ENCODE assay signal across 8 cellular contexts in the genomic region with DNA sequence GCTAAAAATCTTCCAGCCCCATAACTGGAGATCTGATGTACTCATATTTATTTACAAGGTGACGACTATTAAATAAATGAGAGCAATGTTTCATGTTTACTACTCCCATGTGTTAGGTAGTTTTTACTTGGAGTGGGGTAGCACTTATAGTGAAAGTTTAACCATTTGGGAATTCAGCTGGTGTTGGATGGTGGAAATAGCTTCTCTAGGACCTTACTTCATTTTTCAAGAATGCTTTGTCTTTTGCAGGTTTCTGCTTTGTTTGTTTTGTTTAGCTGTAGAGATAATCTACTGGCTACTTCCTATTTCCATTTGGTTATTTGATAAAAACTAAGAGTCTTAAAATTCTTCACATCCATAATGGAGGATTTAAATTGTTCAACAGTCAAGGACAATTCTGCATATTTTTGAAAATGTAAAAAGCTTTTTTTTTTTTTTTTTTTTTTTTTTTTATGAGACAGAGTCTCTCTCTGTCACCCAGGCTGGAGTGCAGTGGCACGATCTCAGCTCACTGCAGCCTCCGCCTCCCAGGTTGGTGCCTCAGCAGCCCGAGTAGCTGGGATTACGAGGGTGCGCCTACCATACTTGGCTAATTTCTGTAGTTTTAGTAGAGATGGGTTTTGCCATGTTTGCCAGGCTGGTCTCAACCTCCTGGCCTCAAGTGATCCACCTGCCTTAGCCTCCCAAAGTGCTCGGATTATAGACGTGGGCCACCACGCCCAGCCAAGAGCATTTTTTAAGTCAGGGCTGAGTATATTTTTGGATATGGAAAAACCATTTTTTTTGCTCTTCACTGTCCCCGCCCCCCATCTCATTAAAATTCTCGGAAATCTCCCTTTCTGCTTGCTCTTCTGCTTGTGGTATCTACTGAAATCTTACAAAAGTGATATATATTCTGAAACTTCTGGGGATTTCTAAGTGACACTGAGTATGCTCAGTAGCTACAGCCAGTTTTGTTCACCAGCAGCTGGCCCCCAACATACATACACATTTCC. TPM values are rescaled to one million over a fixed set of nuclear protein-coding genes. Genes with fewer than 3 reads are reported as not detected.
DNase-seq lines count a peak whose midpoint lies in the region; ATAC-seq and TF ChIP-seq lines count a peak whose summit lies in the region.

No MANE protein-coding gene starts in this region.

- peaks cover 60% of the 10 kb centered on the region for H3K4me1 Mint-ChIP-seq in activated CD4-positive, alpha-beta T cell treated with anti-CD3 and anti-CD28 coated beads for 36 hours
- H3K4me1 Mint-ChIP-seq in endothelial cell (ENCODE audit: unreplicated experiment), result peaks cover 4% of the 10 kb centered on the region
- H3K4me1 Mint-ChIP-seq in Calu3 (ENCODE audit: low read depth, unreplicated experiment), result no peaks in the 10 kb centered on the region

- peak overlapping the region; percentile 68 for H3K4me3 ChIP-seq in psoas muscle

- TF ChIP-seq CTCF in endothelial cell (IDR thresholded peaks at IDR 0.05; ENCODE audit: unreplicated experiment) (no peak), psoas muscle (IDR thresholded peaks at IDR 0.05) (no peak), Calu3 (IDR thresholded peaks at IDR 0.05; ENCODE audit: unreplicated experiment) (no peak)

- peak overlapping the region; percentile 36 for H3K27ac ChIP-seq in psoas muscle

- H3K27me3 ChIP-seq in psoas muscle (ENCODE audit: insufficient read depth in 3 of 3, low read length in 2 of 3), result no peaks in the 10 kb centered on the region

- H3K27ac Mint-ChIP-seq in activated CD4-positive, alpha-beta T cell treated with anti-CD3 and anti-CD28 coated beads for 36 hours, result no peak overlapping the region
- H3K27ac Mint-ChIP-seq in endothelial cell (ENCODE audit: unreplicated experiment) (peak overlapping the region; percentile 69), Calu3 (ENCODE audit: unreplicated experiment) (no peak overlapping the region)

- H3K4me3 Mint-ChIP-seq in activated CD4-positive, alpha-beta T cell treated with anti-CD3 and anti-CD28 coated beads for 36 hours, result no peak overlapping the region
- peak overlapping the region; percentile 54 for H3K4me3 Mint-ChIP-seq in endothelial cell (ENCODE audit: unreplicated experiment)
- H3K4me3 Mint-ChIP-seq in Calu3 (ENCODE audit: low read depth, unreplicated experiment), result no peak overlapping the region

- CTCF ChIA-PET in activated CD4-positive, alpha-beta T cell treated with anti-CD3 and anti-CD28 coated beads for 36 hours (lab: Charles Lee), result interaction anchor here (0.7 to 1.9 kb wide), 6 partner anchors 7 to 70 kb away, joined by 3 to 10 read pairs (median 6); no protein-coding TSS in a partner anchor
- CTCF ChIA-PET in Calu3 (lab: Charles Lee), result interaction anchor here (0.7 kb wide), 1 partner anchor 1263 kb away, joined by 5 read pairs; no protein-coding TSS in a partner anchor

- H3K9me3 Mint-ChIP-seq in activated CD4-positive, alpha-beta T cell treated with anti-CD3 and anti-CD28 coated beads for 36 hours (ENCODE audit: low read depth), result no peaks in the 10 kb centered on the region
- H3K9me3 Mint-ChIP-seq in endothelial cell (ENCODE audit: unreplicated experiment), result no peaks in the 10 kb centered on the region
- H3K9me3 Mint-ChIP-seq in Calu3 (ENCODE audit: low read depth, unreplicated experiment), result no peaks in the 10 kb centered on the region

- no peaks in the 10 kb centered on the region for H3K27me3 Mint-ChIP-seq in activated CD4-positive, alpha-beta T cell treated with anti-CD3 and anti-CD28 coated beads for 36 hours
- H3K27me3 Mint-ChIP-seq in endothelial cell (ENCODE audit: unreplicated experiment) (no peaks in the 10 kb centered on the region), Calu3 (ENCODE audit: unreplicated experiment) (no peaks in the 10 kb centered on the region)

- H3K36me3 Mint-ChIP-seq in activated CD4-positive, alpha-beta T cell treated with anti-CD3 and anti-CD28 coated beads for 36 hours (ENCODE audit: low read depth), result no peaks in the 10 kb centered on the region
- H3K36me3 Mint-ChIP-seq in endothelial cell (ENCODE audit: low read depth, unreplicated experiment) (peaks cover 5% of the 10 kb centered on the region), Calu3 (ENCODE audit: insufficient read depth, unreplicated experiment) (no peaks in the 10 kb centered on the region)

- DNase-seq in activated CD4-positive, alpha-beta T cell treated with anti-CD3 and anti-CD28 coated beads for 36 hours, result peak; percentile 74
- DNase-seq in endothelial cell (ENCODE audit: low spot score) (no peak), psoas muscle (no peak), Calu3 (no peak), AML-193 (lab: John Stamatoyannopoulos, UW) (no peak), NCI-H1930 (lab: John Stamatoyannopoulos, UW) (no peak)

- POLR2A ChIA-PET in activated CD4-positive, alpha-beta T cell treated with anti-CD3 and anti-CD28 coated beads for 36 hours (lab: Charles Lee), result interaction anchor here (0.6 to 0.7 kb wide), 3 partner anchors 62 to 335 kb away, joined by 3 read pairs; no protein-coding TSS in a partner anchor

- 75 to 80% (median 76%) methylated on average over 11 of the region's 11 CpGs for WGBS in psoas muscle, 3 donors

- no peaks in the 10 kb centered on the region for H3K36me3 ChIP-seq in psoas muscle (ENCODE audit: insufficient read depth in 1 of 2, low read depth in 1 of 2)

- intact Hi-C loops in activated CD4-positive, alpha-beta T cell treated with anti-CD3 and anti-CD28 coated beads for 36 hours (cut with DNase I, micrococcal nuclease), result loop anchor here (1.0 to 10.0 kb wide), 7 partner anchors 8 to 716 kb away; a partner anchor contains a TSS
- intact Hi-C loops in psoas muscle (cut with DNase I), result loop anchor here in 1 of 2 donors (10.0 kb wide), 1 partner anchor 816 kb away; no protein-coding TSS in a partner anchor
- intact Hi-C loops in Calu3 (cut with micrococcal nuclease; ENCODE audit: unreplicated experiment), result no loop called here

- H3K9me3 ChIP-seq in psoas muscle, result no peaks in the 10 kb centered on the region

- H3K4me1 ChIP-seq in psoas muscle, result peaks cover 5% of the 10 kb centered on the region

- no TSS peak for BruUV-seq in Calu3 (replicated peaks; lab: Mats Ljungman, UMichigan)

- ATAC-seq in GM18907 (IDR thresholded peaks at IDR 0.05; ENCODE audit: unreplicated experiment), result peak; percentile 40
- peak; percentile 37 for ATAC-seq in HG03025 (IDR thresholded peaks at IDR 0.05; ENCODE audit: low FRiP score, unreplicated experiment)
- peak; percentile 68 for ATAC-seq in activated CD4-positive, alpha-beta T cell treated with anti-CD3 and anti-CD28 coated beads for 36 hours
- no peak for ATAC-seq in psoas muscle

RNA-seq across cellular contexts. Expression of a gene that starts 1.4 kb away (rescaled TPM):
- total RNA-seq in activated CD4-positive, alpha-beta T cell treated with anti-CD3 and anti-CD28 coated beads for 36 hours, result 1 to 10 TPM; 2.1 to 2.3 TPM
- total RNA-seq in endothelial cell (ENCODE audit: unreplicated experiment), result not detected
- total RNA-seq in psoas muscle, result under 1 TPM; 0.12 to 0.34 (median 0.24) TPM
- under 1 TPM; 0.04 to 0.22 (median 0.12) TPM for polyA plus RNA-seq in psoas muscle
- total RNA-seq in Calu3 (2022), result not detected in 2 replicates

Comparison
In these comparisons a context has a peak if more than half of its experiments do, and no peak if none do; other contexts are left out.
1. ATAC-seq: peak in GM18907 (single experiment), HG03025 (single experiment) and activated CD4-positive, alpha-beta T cell treated with anti-CD3 and anti-CD28 coated beads for 36 hours (single experiment); none in psoas muscle (0 of 4).